ENCODE assay signal across 1 cellular context in genomic region chr5:38291355-38291754, GRCh38.
A peak's percentile ranks its signal among the peaks of the same experiment; 100 is the strongest.
TF ChIP-seq lines count a peak whose summit lies in the region.

No MANE protein-coding gene starts in this region.

TF ChIP-seq in neural cell, 6 proteins besides CTCF, POLR2A, EP300 and RAD21 (continued from another document):
- peak; percentile 74 for TF ChIP-seq REST (IDR thresholded peaks at IDR 0.05; ENCODE audit: borderline replicate concordance)
